Comparison of ENCODE assay signal across 1 cellular context in genomic region chr3:32470362-32470761, GRCh38.
TF ChIP-seq lines count a peak whose summit lies in the region.

No MANE protein-coding gene starts in this region.

TF ChIP-seq in endothelial cell of umbilical vein, 7 proteins besides CTCF, POLR2A, EP300 and RAD21:
- TF ChIP-seq MAX (IDR thresholded peaks at IDR 0.05; ENCODE audit: insufficient read depth, insufficient read length) (no peak), MYC (IDR thresholded peaks at IDR 0.05; ENCODE audit: low read depth, low read length) (no peak), GATA2 (IDR thresholded peaks at IDR 0.05; ENCODE audit: insufficient read depth, insufficient read length, low read depth, low read length) (no peak), EZH2 (IDR thresholded peaks at IDR 0.05; ENCODE audit: borderline replicate concordance, low read depth, low read length, severe bottlenecking) (no peak), POLR2AphosphoS5 (IDR thresholded peaks at IDR 0.05; ENCODE audit: insufficient read depth, low read depth, low read length) (no peak), JUN (IDR thresholded peaks at IDR 0.05; ENCODE audit: borderline replicate concordance, insufficient read depth, insufficient read length, low read depth) (no peak), FOS (IDR thresholded peaks at IDR 0.05; ENCODE audit: borderline replicate concordance, insufficient read depth, low read length) (no peak)
